ENCODE assay signal across 1 cellular context in the genomic region with DNA sequence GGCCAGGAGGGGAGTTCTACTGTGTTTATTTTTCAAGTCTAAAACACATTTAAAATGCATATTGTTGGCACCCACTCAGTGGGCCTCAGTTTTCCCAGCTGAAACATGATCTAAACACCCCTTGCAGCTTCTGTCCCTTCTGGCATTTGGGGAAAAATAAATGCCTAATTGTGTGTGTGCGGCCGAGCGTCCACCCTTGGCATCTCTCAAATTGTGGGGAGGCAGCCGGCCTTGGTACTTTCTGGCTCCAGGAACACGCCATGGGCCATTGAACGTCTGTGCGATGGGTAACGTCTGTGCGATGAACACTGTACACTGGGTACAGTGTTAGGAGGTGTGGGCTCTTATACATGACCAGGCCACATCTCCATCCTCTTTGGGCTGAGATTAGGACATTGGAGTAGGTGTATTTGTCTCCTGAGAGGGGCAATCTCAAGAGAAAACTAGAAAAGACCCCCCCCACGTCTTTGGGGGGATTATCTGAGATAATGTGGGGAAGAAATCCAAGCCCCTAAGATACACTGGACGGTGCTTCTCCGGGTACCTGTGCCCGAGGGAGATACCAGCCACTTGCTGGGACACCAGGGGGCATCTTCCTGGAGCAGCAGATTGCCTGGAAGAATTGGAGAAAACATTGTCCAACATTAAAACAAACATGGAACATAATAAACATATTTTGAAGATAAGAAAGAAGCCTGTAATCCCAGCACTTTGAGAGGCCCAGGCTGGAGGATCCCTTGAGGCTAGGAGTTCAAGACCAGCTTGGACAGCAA.
TF ChIP-seq lines count a peak whose summit lies in the region.

No MANE protein-coding gene starts in this region.

TF ChIP-seq in HCT116, 20 proteins besides CTCF, POLR2A, EP300 and RAD21 (continued from another document):
- no peak for TF ChIP-seq ZBTB33 (IDR thresholded peaks at IDR 0.05; ENCODE audit: extremely low read depth, insufficient replicate concordance, low read length)
- no peak for TF ChIP-seq MAX (IDR thresholded peaks at IDR 0.05)
- no peak for TF ChIP-seq JUND (IDR thresholded peaks at IDR 0.05)
- no peak for TF ChIP-seq ZNF274 (IDR thresholded peaks at IDR 0.05; ENCODE audit: low read depth, low read length)
- no peak for TF ChIP-seq ELF1 (IDR thresholded peaks at IDR 0.05; ENCODE audit: borderline replicate concordance, low read depth)
- TF ChIP-seq CEBPB (IDR thresholded peaks at IDR 0.05; ENCODE audit: low read depth) = no peak
- TF ChIP-seq, protein P1, sequence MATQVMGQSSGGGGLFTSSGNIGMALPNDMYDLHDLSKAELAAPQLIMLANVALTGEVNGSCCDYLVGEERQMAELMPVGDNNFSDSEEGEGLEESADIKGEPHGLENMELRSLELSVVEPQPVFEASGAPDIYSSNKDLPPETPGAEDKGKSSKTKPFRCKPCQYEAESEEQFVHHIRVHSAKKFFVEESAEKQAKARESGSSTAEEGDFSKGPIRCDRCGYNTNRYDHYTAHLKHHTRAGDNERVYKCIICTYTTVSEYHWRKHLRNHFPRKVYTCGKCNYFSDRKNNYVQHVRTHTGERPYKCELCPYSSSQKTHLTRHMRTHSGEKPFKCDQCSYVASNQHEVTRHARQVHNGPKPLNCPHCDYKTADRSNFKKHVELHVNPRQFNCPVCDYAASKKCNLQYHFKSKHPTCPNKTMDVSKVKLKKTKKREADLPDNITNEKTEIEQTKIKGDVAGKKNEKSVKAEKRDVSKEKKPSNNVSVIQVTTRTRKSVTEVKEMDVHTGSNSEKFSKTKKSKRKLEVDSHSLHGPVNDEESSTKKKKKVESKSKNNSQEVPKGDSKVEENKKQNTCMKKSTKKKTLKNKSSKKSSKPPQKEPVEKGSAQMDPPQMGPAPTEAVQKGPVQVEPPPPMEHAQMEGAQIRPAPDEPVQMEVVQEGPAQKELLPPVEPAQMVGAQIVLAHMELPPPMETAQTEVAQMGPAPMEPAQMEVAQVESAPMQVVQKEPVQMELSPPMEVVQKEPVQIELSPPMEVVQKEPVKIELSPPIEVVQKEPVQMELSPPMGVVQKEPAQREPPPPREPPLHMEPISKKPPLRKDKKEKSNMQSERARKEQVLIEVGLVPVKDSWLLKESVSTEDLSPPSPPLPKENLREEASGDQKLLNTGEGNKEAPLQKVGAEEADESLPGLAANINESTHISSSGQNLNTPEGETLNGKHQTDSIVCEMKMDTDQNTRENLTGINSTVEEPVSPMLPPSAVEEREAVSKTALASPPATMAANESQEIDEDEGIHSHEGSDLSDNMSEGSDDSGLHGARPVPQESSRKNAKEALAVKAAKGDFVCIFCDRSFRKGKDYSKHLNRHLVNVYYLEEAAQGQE (IDR thresholded peaks at IDR 0.05; ENCODE audit: low read depth) = no peak
- no peak for TF ChIP-seq EGR1 (IDR thresholded peaks at IDR 0.05; ENCODE audit: low read depth)
- no peak for TF ChIP-seq POLR2AphosphoS5 (IDR thresholded peaks at IDR 0.05; ENCODE audit: low read depth, low read length)
- no peak for TF ChIP-seq SP1 (IDR thresholded peaks at IDR 0.05; ENCODE audit: low read depth)
